18 cellular contexts compared by ENCODE assay signal in the genomic region with DNA sequence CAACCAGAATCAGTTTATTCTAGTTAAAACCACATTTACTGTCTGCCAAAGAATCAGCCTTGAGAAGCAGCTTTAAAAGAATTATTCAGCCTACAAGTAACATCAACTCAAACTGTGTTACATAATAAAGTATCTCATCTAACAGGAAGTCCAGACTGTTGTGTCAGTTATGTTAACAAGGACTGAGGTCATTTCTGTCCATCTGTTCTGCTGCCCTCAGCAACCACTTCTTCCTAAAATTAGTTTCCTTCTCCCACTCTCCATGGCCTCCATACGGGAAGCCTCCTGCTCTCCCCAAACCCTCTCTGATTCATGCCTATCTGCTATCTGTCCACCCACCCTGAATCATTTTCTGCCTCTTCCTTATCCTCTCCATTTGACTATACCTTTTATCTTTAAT.
A peak's percentile ranks its signal among the peaks of the same experiment; 100 is the strongest.
DNase-seq lines count a peak whose midpoint lies in the region; ATAC-seq and TF ChIP-seq lines count a peak whose summit lies in the region.
"Had no signal": no experiment of that assay in that cellular context is flagged by ENCODE, and none has a peak within 500 bp of the region (broad histone marks: within the 10 kb centered on the region; RNA-seq: fewer than 3 reads in every experiment).

No MANE protein-coding gene starts in this region.

- in situ Hi-C loops in GM23248 (cut with MboI), result no loop called here

- no peak for TF ChIP-seq CTCF in GM23338 (conservative IDR thresholded peaks at IDR 0.05; ENCODE audit: low read depth in 2 of 2)

- peaks cover 47% of the 10 kb centered on the region for H3F3A ChIP-seq in GM23248 (ENCODE audit: insufficient read depth)
- H3F3A ChIP-seq in GM23338 (replicated peaks; ENCODE audit: low read depth), result no peaks in the 10 kb centered on the region

- peaks cover 2% of the 10 kb centered on the region for H3K27me3 Mint-ChIP-seq in GM23338 (ENCODE audit: insufficient read depth, low read depth, poor library complexity)
- H3K27me3 Mint-ChIP-seq: stimulated activated naive B cell treated with anti-CD40 and anti-IgM and Interleukin-4, amounts not matched to agents 10 μg/mL and 1 μg/mL and 100 μg/mL, for 72 hours had no signal

- peaks cover 7% of the 10 kb centered on the region; the same call in 2 of the 3 replicates for H3K4me1 Mint-ChIP-seq in GM23338
- H3K4me1 Mint-ChIP-seq: naive B cell; stimulated activated naive B cell treated with anti-CD40 and anti-IgM and Interleukin-4, amounts not matched to agents 10 μg/mL and 1 μg/mL and 100 μg/mL, for 72 hours had no signal

- peak overlapping the region; percentile 38 for H3K4me2 ChIP-seq in GM23248 (ENCODE audit: unreplicated experiment)
- no peak overlapping the region for H3K4me2 ChIP-seq in GM23338

- H3K9ac ChIP-seq in GM23248, result no peak overlapping the region

- peak overlapping the region; percentile 63 for H2AFZ ChIP-seq in ACC112 (ENCODE audit: low read length, unreplicated experiment)
- H2AFZ ChIP-seq in GM23248, result no peak overlapping the region
- no peak overlapping the region for H2AFZ ChIP-seq in GM23338

- no peak overlapping the region for H3K4me3 Mint-ChIP-seq in GM23338
- H3K4me3 Mint-ChIP-seq: H9; naive B cell; stimulated activated naive B cell treated with anti-CD40 and anti-IgM and Interleukin-4, amounts not matched to agents 10 μg/mL and 1 μg/mL and 100 μg/mL, for 72 hours had no signal

- no peaks in the 10 kb centered on the region for H3K9me2 ChIP-seq in GM23248 (ENCODE audit: insufficient read depth)
- H3K9me2 ChIP-seq in GM23338 (ENCODE audit: insufficient read depth), result no peaks in the 10 kb centered on the region

- 3 to 5% methylated on average over 1 of the region's 1 CpG for WGBS in GM23248 (ENCODE audit: low coverage in 1 of 2, low lambda C conversion rate in 2 of 2, missing lambda C conversion rate in 2 of 2), 2 experiments
- WGBS in right cardiac atrium, result 34% methylated on average over 1 of the region's 1 CpG

- H3K36me3 ChIP-seq in ACC112 (ENCODE audit: insufficient read depth, low read length) (no peaks in the 10 kb centered on the region), GM23248 (ENCODE audit: low read depth) (no peaks in the 10 kb centered on the region), GM23338 (ENCODE audit: insufficient read depth) (no peaks in the 10 kb centered on the region)
- H3K36me3 ChIP-seq: gastroesophageal sphincter, uterus had no signal

- peak; percentile 66 for DNase-seq in GM23248
- DNase-seq in right cardiac atrium, result no peak
- DNase-seq in medulla oblongata (ENCODE audit: extremely low spot score), result no peak
- no peak for DNase-seq in GM23338 (ENCODE audit: low spot score)
- DNase-seq: effector CD4-positive, alpha-beta T cell; H9; naive B cell; NCI-H1105 treated with DMSO at 0.1 percent for 48 hours; NCI-H446; stimulated activated CD4-positive, alpha-beta T cell treated with anti-CD3 and anti-CD28 coated beads, Interleukin-4, amount 100 ng/mL, for 4 hours; stimulated activated naive B cell treated with anti-CD40 and anti-IgM and Interleukin-4, amounts not matched to agents 10 μg/mL and 1 μg/mL and 100 μg/mL, for 72 hours; T-helper 9 cell; uterus had no signal

- H3K79me2 ChIP-seq in ACC112 (ENCODE audit: control insufficient read depth, insufficient read depth, low read length, unreplicated experiment) (no peaks in the 10 kb centered on the region), GM23248 (ENCODE audit: insufficient read depth) (no peaks in the 10 kb centered on the region), GM23338 (replicated peaks; ENCODE audit: insufficient read depth) (no peaks in the 10 kb centered on the region)

- H3K9me3 Mint-ChIP-seq in GM23338, result no peaks in the 10 kb centered on the region; the same call in 2 of the 3 replicates
- H3K9me3 Mint-ChIP-seq: H9 had no signal

- no peak overlapping the region for H3K4me3 ChIP-seq in ACC112 (ENCODE audit: low read depth, low read length)
- H3K4me3 ChIP-seq in GM23248, result no peak overlapping the region
- H3K4me3 ChIP-seq in right cardiac atrium (ENCODE audit: low read length), result no peak overlapping the region
- no peak overlapping the region for H3K4me3 ChIP-seq in GM23338
- H3K4me3 ChIP-seq: gastroesophageal sphincter, uterus had no signal

- H3K4me1 ChIP-seq in ACC112 (ENCODE audit: control insufficient read depth, insufficient read depth, low read length, unreplicated experiment), result peaks cover 51% of the 10 kb centered on the region
- H3K4me1 ChIP-seq in GM23248 (ENCODE audit: insufficient read depth), result peaks cover 65% of the 10 kb centered on the region
- no peaks in the 10 kb centered on the region for H3K4me1 ChIP-seq in right cardiac atrium (ENCODE audit: control insufficient read depth, insufficient read depth, low read length)
- peaks cover 4% of the 10 kb centered on the region for H3K4me1 ChIP-seq in GM23338 (ENCODE audit: insufficient read depth)
- H3K4me1 ChIP-seq: gastroesophageal sphincter, uterus had no signal

- H3K9me3 ChIP-seq in GM23248 (ENCODE audit: low read depth) (no peaks in the 10 kb centered on the region), right cardiac atrium (ENCODE audit: control insufficient read depth, low read length) (no peaks in the 10 kb centered on the region)
- H3K9me3 ChIP-seq: gastroesophageal sphincter, uterus had no signal

- intact Hi-C loops in right cardiac atrium (cut with DNase I), result no loop called here

- H3K27ac Mint-ChIP-seq in GM23338, result no peak overlapping the region
- H3K27ac Mint-ChIP-seq: H9; naive B cell; stimulated activated naive B cell treated with anti-CD40 and anti-IgM and Interleukin-4, amounts not matched to agents 10 μg/mL and 1 μg/mL and 100 μg/mL, for 72 hours had no signal

- ATAC-seq in SK-N-SH treated with all-trans-retinoic acid at 6 μM for 48 hours (peak; percentile 10; the same call in 2 of the 3 replicates), right cardiac atrium (peak; percentile 13 to 48), GM19463 (IDR thresholded peaks at IDR 0.05; ENCODE audit: unreplicated experiment) (no peak), GM21360 (IDR thresholded peaks at IDR 0.05; ENCODE audit: unreplicated experiment) (no peak), GM23338 (no peak)
- ATAC-seq: gastroesophageal sphincter; stimulated activated naive B cell treated with anti-CD40 and anti-IgM and Interleukin-4, amounts not matched to agents 10 μg/mL and 1 μg/mL and 100 μg/mL, for 72 hours had no signal

- H4K20me1 ChIP-seq in GM23248 (ENCODE audit: insufficient read depth) (no peaks in the 10 kb centered on the region), GM23338 (replicated peaks; ENCODE audit: insufficient read depth) (no peaks in the 10 kb centered on the region)

- no peaks in the 10 kb centered on the region for H3K36me3 Mint-ChIP-seq in GM23338 (ENCODE audit: low read depth)
- H3K36me3 Mint-ChIP-seq: naive B cell; stimulated activated naive B cell treated with anti-CD40 and anti-IgM and Interleukin-4, amounts not matched to agents 10 μg/mL and 1 μg/mL and 100 μg/mL, for 72 hours had no signal

- H3K27me3 ChIP-seq in ACC112 (ENCODE audit: insufficient read depth, low read length) (no peaks in the 10 kb centered on the region), GM23248 (replicated peaks; ENCODE audit: insufficient read depth) (no peaks in the 10 kb centered on the region), right cardiac atrium (ENCODE audit: control insufficient read depth, insufficient read depth) (no peaks in the 10 kb centered on the region), GM23338 (ENCODE audit: insufficient read depth) (no peaks in the 10 kb centered on the region)
- H3K27me3 ChIP-seq: gastroesophageal sphincter, uterus had no signal

- H3K27ac ChIP-seq in ACC112 (ENCODE audit: low read depth, low read length), result peak overlapping the region; percentile 5
- H3K27ac ChIP-seq in GM23248, result peak overlapping the region; percentile 75
- H3K27ac ChIP-seq in right cardiac atrium (ENCODE audit: low read length), result no peak overlapping the region
- no peak overlapping the region for H3K27ac ChIP-seq in GM23338 (ENCODE audit: low read depth)
- H3K27ac ChIP-seq: gastroesophageal sphincter, uterus had no signal

TF ChIP-seq in SK-N-SH treated with all-trans-retinoic acid at 6 μM for 48 hours, 23 proteins besides CTCF, POLR2A, EP300 and RAD21:
- TF ChIP-seq, protein P1, sequence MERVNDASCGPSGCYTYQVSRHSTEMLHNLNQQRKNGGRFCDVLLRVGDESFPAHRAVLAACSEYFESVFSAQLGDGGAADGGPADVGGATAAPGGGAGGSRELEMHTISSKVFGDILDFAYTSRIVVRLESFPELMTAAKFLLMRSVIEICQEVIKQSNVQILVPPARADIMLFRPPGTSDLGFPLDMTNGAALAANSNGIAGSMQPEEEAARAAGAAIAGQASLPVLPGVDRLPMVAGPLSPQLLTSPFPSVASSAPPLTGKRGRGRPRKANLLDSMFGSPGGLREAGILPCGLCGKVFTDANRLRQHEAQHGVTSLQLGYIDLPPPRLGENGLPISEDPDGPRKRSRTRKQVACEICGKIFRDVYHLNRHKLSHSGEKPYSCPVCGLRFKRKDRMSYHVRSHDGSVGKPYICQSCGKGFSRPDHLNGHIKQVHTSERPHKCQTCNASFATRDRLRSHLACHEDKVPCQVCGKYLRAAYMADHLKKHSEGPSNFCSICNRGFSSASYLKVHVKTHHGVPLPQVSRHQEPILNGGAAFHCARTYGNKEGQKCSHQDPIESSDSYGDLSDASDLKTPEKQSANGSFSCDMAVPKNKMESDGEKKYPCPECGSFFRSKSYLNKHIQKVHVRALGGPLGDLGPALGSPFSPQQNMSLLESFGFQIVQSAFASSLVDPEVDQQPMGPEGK (CRISPR knock-in tag; IDR thresholded peaks at IDR 0.05; ENCODE audit: borderline replicate concordance), result no peak
- no peak for TF ChIP-seq ZNF70 (CRISPR knock-in tag; IDR thresholded peaks at IDR 0.05)

TF ChIP-seq in GM23338, 12 proteins besides CTCF, POLR2A, EP300 and RAD21 (continues in another document):
- no peak for TF ChIP-seq ZNF114 (CRISPR knock-in tag; IDR thresholded peaks at IDR 0.05)
- no peak for TF ChIP-seq JUNB (IDR thresholded peaks at IDR 0.05; ENCODE audit: unreplicated experiment)

Comparison
In these comparisons a context has a peak if more than half of its experiments do, and no peak if none do; other contexts are left out.
1. H3K27ac ChIP-seq: peak in ACC112 (single experiment) and GM23248 (single experiment); none in right cardiac atrium (single experiment) and GM23338 (single experiment).
2. ATAC-seq: peak in SK-N-SH treated with all-trans-retinoic acid at 6 μM for 48 hours (single experiment) and right cardiac atrium (2 of 2); none in GM19463 (single experiment), GM21360 (single experiment) and GM23338 (single experiment).